ENCODE assay signal across 9 cellular contexts in the genomic region with DNA sequence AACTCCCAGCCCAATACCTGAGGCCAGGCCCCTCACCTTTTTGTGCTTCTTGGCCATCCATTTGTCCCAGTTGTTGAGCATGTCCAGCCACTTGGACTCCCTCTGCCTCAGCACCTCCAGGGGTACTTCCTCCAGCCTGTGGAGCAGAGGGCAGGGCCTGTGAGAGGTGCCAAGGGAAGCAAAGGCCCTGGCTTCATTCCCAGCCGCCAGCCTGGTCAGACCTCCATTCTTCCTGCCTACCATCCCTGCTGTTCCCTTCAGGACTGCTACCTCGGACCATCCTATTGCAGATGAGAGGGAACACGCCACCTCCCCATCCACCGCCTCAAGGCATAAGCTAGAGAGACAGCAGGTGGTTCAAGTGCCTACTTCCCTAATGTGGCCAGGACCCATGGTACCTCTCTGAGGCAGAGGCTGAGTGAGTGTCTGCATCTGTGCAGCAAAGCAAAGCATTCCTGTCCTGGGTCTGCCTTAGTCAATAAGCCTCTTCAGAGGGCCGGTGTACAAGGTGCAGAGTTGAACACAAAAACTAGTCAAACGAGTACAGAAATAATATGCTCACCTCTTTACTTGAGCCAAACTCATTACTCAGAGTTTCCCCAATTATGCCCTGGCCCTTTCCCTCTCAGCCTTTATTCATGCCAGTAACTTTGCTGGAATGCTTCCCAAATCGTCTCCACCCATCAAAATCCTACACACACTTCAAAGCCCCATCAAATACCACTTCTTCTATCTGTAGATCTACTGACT. TPM values are rescaled to one million over a fixed set of nuclear protein-coding genes. Genes with fewer than 3 reads are reported as not detected.
A peak's percentile ranks its signal among the peaks of the same experiment; 100 is the strongest.
DNase-seq lines count a peak whose midpoint lies in the region; ATAC-seq, FAIRE-seq and TF ChIP-seq lines count a peak whose summit lies in the region.
"Had no signal": no experiment of that assay in that cellular context is flagged by ENCODE, and none has a peak within 500 bp of the region (broad histone marks: within the 10 kb centered on the region; RNA-seq: fewer than 3 reads in every experiment).

No MANE protein-coding gene starts in this region.

- H3K4me2 ChIP-seq in HepG2 (ENCODE audit: low read depth, low read length) (no peak overlapping the region), mesenchymal stem cell (ENCODE audit: low read length, poor library complexity, severe bottlenecking) (no peak overlapping the region)

- H2BK12ac ChIP-seq in mesenchymal stem cell (ENCODE audit: low read length in 2 of 2): peak overlapping the region in 1 of 2 experiments; percentile 9

- no peak overlapping the region for H2AK5ac ChIP-seq in mesenchymal stem cell (ENCODE audit: low read length, severe bottlenecking)

- H3K27ac ChIP-seq in right lobe of liver (peak overlapping the region; percentile 23 to 66 (median 44)), HepG2 (ENCODE audit: extremely low read length, insufficient read depth, low read length) (no peak overlapping the region), angular gyrus (ENCODE audit: low read depth, low read length) (peak overlapping the region; percentile 38), mesenchymal stem cell (ENCODE audit: low read length, poor library complexity, severe bottlenecking) (no peak overlapping the region)

- H3K18ac ChIP-seq in mesenchymal stem cell (ENCODE audit: low read depth in 1 of 2, low read length in 2 of 2): no peak overlapping the region

- peak in 1 of 3 donors; percentile 51 for DNase-seq in right lobe of liver
- DNase-seq in HepG2 (ENCODE audit: low spot score): no peak
- DNase-seq in mesenchymal stem cell: no peak
- DNase-seq in kidney glomerular epithelial cell (lab: John Stamatoyannopoulos, UW): no peak
- no peak for DNase-seq in putamen (ENCODE audit: low spot score)
- DNase-seq in stimulated activated CD8-positive, alpha-beta memory T cell treated with anti-CD3 and anti-CD28 coated beads, Interleukin-4, amount 100 ng/mL, for 48 hours: no peak
- no peak for DNase-seq in COLO829 (ENCODE audit: low spot score)

- in situ Hi-C loops in HepG2 (cut with HindIII; ENCODE audit: extremely low pct_ligation_motif_present, low pct_unique_long_range_greater_than_20kb): no loop called here

- no peaks in the 10 kb centered on the region for H3K79me2 ChIP-seq in HepG2 (ENCODE audit: insufficient read depth, low read length)

- no peak for TF ChIP-seq CTCF in right lobe of liver (IDR thresholded peaks at IDR 0.05)
- no peak for TF ChIP-seq CTCF in HepG2 (CRISPR knock-in tag; IDR thresholded peaks at IDR 0.05)

- peaks cover 0 to 49% (median 0%) of the 10 kb centered on the region in 4 donors for H3K4me1 ChIP-seq in right lobe of liver
- peaks cover 5% of the 10 kb centered on the region; the same call in 1 of the 2 replicates for H3K4me1 ChIP-seq in HepG2 (ENCODE audit: insufficient read depth, low read length)
- H3K4me1 ChIP-seq in mesenchymal stem cell (ENCODE audit: control insufficient read depth, insufficient read depth, low read depth, low read length): peaks cover 47% of the 10 kb centered on the region

- CTCF ChIA-PET in HepG2 (lab: Yijun Ruan, JAX; ENCODE audit: low intra/inter-chr PET ratio, low total read pairs): no interaction called here

- H3K9ac ChIP-seq in HepG2 (ENCODE audit: insufficient read depth, low read depth, low read length) (no peak overlapping the region), mesenchymal stem cell (ENCODE audit: low read length) (peak overlapping the region; percentile 58)

- no peak overlapping the region for H3K4ac ChIP-seq in mesenchymal stem cell (ENCODE audit: low read depth in 1 of 2, low read length in 2 of 2)

- no peak overlapping the region for H3K14ac ChIP-seq in mesenchymal stem cell (ENCODE audit: low read length in 2 of 2)

- H3K4me3 ChIP-seq in right lobe of liver: no peak overlapping the region
- no peak overlapping the region for H3K4me3 ChIP-seq in HepG2 (replicated peaks in 1 of 3; ENCODE audit: insufficient read depth in 1 of 3, low read depth in 2 of 3, low read length in 3 of 3)
- H3K4me3 ChIP-seq in mesenchymal stem cell (ENCODE audit: insufficient read depth in 1 of 2, low read depth in 1 of 2, low read length in 2 of 2): peak overlapping the region in 1 of 2 experiments; percentile 17

- no peak overlapping the region for H4K91ac ChIP-seq in mesenchymal stem cell (ENCODE audit: low read length)

- peaks cover 40% of the 10 kb centered on the region for H3K79me1 ChIP-seq in mesenchymal stem cell (replicated peaks; ENCODE audit: low read length, poor library complexity, severe bottlenecking)

- H4K8ac ChIP-seq in mesenchymal stem cell (ENCODE audit: low read length): peak overlapping the region; percentile 20

- no peak overlapping the region for H2BK5ac ChIP-seq in mesenchymal stem cell (ENCODE audit: low read depth, low read length, poor library complexity, severe bottlenecking)

- peaks cover 0 to 29% (median under 1%) of the 10 kb centered on the region in 4 donors for H3K36me3 ChIP-seq in right lobe of liver
- H3K36me3 ChIP-seq in HepG2 (replicated peaks in 1 of 2; ENCODE audit: control insufficient read depth in 1 of 2, insufficient read depth in 2 of 2, low read length in 2 of 2): peaks cover 3 to 9% of the 10 kb centered on the region in 2 experiments; a peak in 3 of 5 replicates
- peaks cover 31 to 44% of the 10 kb centered on the region in 2 experiments for H3K36me3 ChIP-seq in mesenchymal stem cell (ENCODE audit: control insufficient read depth in 1 of 2, insufficient read depth in 2 of 2, low read depth in 1 of 2, low read length in 2 of 2)

- H3K9me3 ChIP-seq in right lobe of liver: no peaks in the 10 kb centered on the region
- H3K9me3 ChIP-seq in HepG2 (ENCODE audit: low read length): no peaks in the 10 kb centered on the region
- H3K9me3 ChIP-seq in mesenchymal stem cell (ENCODE audit: control insufficient read depth, low read length): no peaks in the 10 kb centered on the region

- POLR2A ChIA-PET in HepG2 (lab: Yijun Ruan, JAX): no interaction called here

- no peaks in the 10 kb centered on the region for H4K20me1 ChIP-seq in HepG2 (ENCODE audit: insufficient read depth, low read length)

- H3K27me3 ChIP-seq in right lobe of liver (no peaks in the 10 kb centered on the region), HepG2 (ENCODE audit: control insufficient read depth in 1 of 2, insufficient read depth in 2 of 2, low read length in 2 of 2) (no peaks in the 10 kb centered on the region), mesenchymal stem cell (ENCODE audit: control insufficient read depth in 1 of 2, insufficient read depth in 1 of 2, low read length in 2 of 2) (no peaks in the 10 kb centered on the region)

- TF ChIP-seq POLR2A in right lobe of liver (IDR thresholded peaks at IDR 0.05): no peak
- TF ChIP-seq POLR2A in HepG2 (IDR thresholded peaks at IDR 0.05; ENCODE audit: insufficient read depth in 1 of 2, low read depth in 2 of 2, low read length in 2 of 2): no peak

- no peak overlapping the region for H2BK15ac ChIP-seq in mesenchymal stem cell (ENCODE audit: low read depth, poor library complexity, severe bottlenecking)

- 59% methylated on average over 5 of the region's 7 CpGs for WGBS in right lobe of liver (ENCODE audit: insufficient coverage, low coverage, low lambda C conversion rate, missing lambda C conversion rate)
- WGBS in HepG2 (ENCODE audit: low lambda C conversion rate): 96% methylated on average over 7 of the region's 7 CpGs
- 96% methylated on average over 7 of the region's 7 CpGs for WGBS in mesenchymal stem cell

- ATAC-seq in right lobe of liver (peak in 2 of 4 donors; percentile 2 to 8), HepG2 (no peak)

- no peak for TF ChIP-seq RAD21 in HepG2 (CRISPR knock-in tag; IDR thresholded peaks at IDR 0.05)

- H2AFZ ChIP-seq in HepG2 (ENCODE audit: low read length) (no peak overlapping the region), mesenchymal stem cell (ENCODE audit: low read depth, low read length) (no peak overlapping the region)

- intact Hi-C loops in right lobe of liver (cut with DNase I): no loop called here
- intact Hi-C loops in HepG2 (cut with micrococcal nuclease; ENCODE audit: unreplicated experiment): no loop called here

- no peak for TF ChIP-seq EP300 in HepG2 (IDR thresholded peaks at IDR 0.05; ENCODE audit: low read depth in 2 of 2, low read length in 2 of 2)
- no peak for TF ChIP-seq EP300 in HepG2 (CRISPR knock-in tag; IDR thresholded peaks at IDR 0.05; ENCODE audit: borderline replicate concordance)

- no peak for FAIRE-seq in HepG2 (lab: Jason Lieb, UNC)

- no TSS peak for BruUV-seq in HepG2 (replicated peaks; lab: Mats Ljungman, UMichigan)

- H2BK120ac ChIP-seq in mesenchymal stem cell (ENCODE audit: low read depth, low read length): no peak overlapping the region

- no peak overlapping the region for H3K23ac ChIP-seq in mesenchymal stem cell (ENCODE audit: low read length in 2 of 2)

RNA-seq across cellular contexts. Expression of a gene that starts 15.4 kb away (rescaled TPM):
- total RNA-seq in right lobe of liver: 1 to 10 TPM in 5 of 6 experiments, under 1 TPM in 1; 0.86 to 8.6 (median 4.0) TPM
- total RNA-seq in HepG2 (2016; rRNA removed; fragmentation: Illumina TruSeq; extraction: Trizol): 1.1 and 2.6 TPM in 2 replicates
- 0.81 and 0.88 TPM in 2 replicates for total RNA-seq in HepG2 (2016; cell fraction: cytosol; rRNA removed; fragmentation: Illumina TruSeq; extraction: Trizol; ENCODE audit: low read depth)
- 0.70 and 1.2 TPM in 2 replicates for total RNA-seq in HepG2 (2016; cell fraction: insoluble cytoplasmic fraction; rRNA removed; fragmentation: Illumina TruSeq; extraction: Trizol)
- 2.4 and 2.9 TPM in 2 replicates for total RNA-seq in HepG2 (2016; cell fraction: membrane; rRNA removed; fragmentation: Illumina TruSeq; extraction: Trizol)
- total RNA-seq in HepG2 (2016; cell fraction: nucleus; rRNA removed; fragmentation: Illumina TruSeq; extraction: Trizol): 1.6 and 2.3 TPM in 2 replicates
- polyA plus RNA-seq in HepG2 (2011; rRNA removed): 4.4 and 6.2 TPM in 2 replicates
- polyA plus RNA-seq in HepG2 (2011; cell fraction: cytosol; rRNA removed): 2.6 and 3.9 TPM in 2 replicates
- polyA plus RNA-seq in HepG2 (2011; cell fraction: nucleus; rRNA removed): 14.3 and 18.8 TPM in 2 replicates
- polyA plus RNA-seq in HepG2 (2012): 2.3 and 2.7 TPM in 2 replicates
- polyA plus RNA-seq in HepG2 (2016; cell fraction: cytosol; fragmentation: Illumina TruSeq; extraction: Trizol; ENCODE audit: low read depth): 0.41 and 0.72 TPM in 2 replicates
- 0.73 and 1.3 TPM in 2 replicates for polyA plus RNA-seq in HepG2 (2016; cell fraction: insoluble cytoplasmic fraction; fragmentation: Illumina TruSeq; extraction: Trizol; ENCODE audit: low read depth)
- polyA plus RNA-seq in HepG2 (2016; cell fraction: membrane; fragmentation: Illumina TruSeq; extraction: Trizol; ENCODE audit: low read depth): 0.99 and 1.3 TPM in 2 replicates
- polyA plus RNA-seq in HepG2 (2016; cell fraction: nucleus; fragmentation: Illumina TruSeq; extraction: Trizol; ENCODE audit: insufficient read depth, low read depth): 2.4 TPM in 1 of 2 replicates, not detected in the other
- polyA minus RNA-seq in HepG2 (2011; rRNA and poly(A)+ RNA removed; ENCODE audit: low replicate concordance): 1.4 and 5.7 TPM in 2 replicates
- polyA minus RNA-seq in HepG2 (2011; cell fraction: cytosol; rRNA and poly(A)+ RNA removed): 0.97 and 1.6 TPM in 2 replicates
- 2.3 and 2.9 TPM in 2 replicates for polyA minus RNA-seq in HepG2 (2011; cell fraction: nucleus; rRNA and poly(A)+ RNA removed)
- 9.7 TPM for polyA plus RNA-seq in mesenchymal stem cell (2013, experiment 1 of 2)
- 8.7 TPM for polyA plus RNA-seq in mesenchymal stem cell (2013, experiment 2 of 2)

RNA-seq across cellular contexts. Expression of a gene that starts 22.1 kb away (rescaled TPM):
- total RNA-seq in right lobe of liver (10 to 100 TPM in 3 of 6 experiments, 1 to 10 TPM in 3; 6.6 to 12.6 (median 10.0) TPM), HepG2 (2016; rRNA removed; fragmentation: Illumina TruSeq; extraction: Trizol) (3.6 and 4.2 TPM in 2 replicates)
- 1.3 and 1.7 TPM in 2 replicates for total RNA-seq in HepG2 (2016; cell fraction: cytosol; rRNA removed; fragmentation: Illumina TruSeq; extraction: Trizol; ENCODE audit: low read depth)
- 2.7 and 5.3 TPM in 2 replicates for total RNA-seq in HepG2 (2016; cell fraction: insoluble cytoplasmic fraction; rRNA removed; fragmentation: Illumina TruSeq; extraction: Trizol)
- 2.2 and 2.6 TPM in 2 replicates for total RNA-seq in HepG2 (2016; cell fraction: membrane; rRNA removed; fragmentation: Illumina TruSeq; extraction: Trizol)
- total RNA-seq in HepG2 (2016; cell fraction: nucleus; rRNA removed; fragmentation: Illumina TruSeq; extraction: Trizol): 3.0 and 3.7 TPM in 2 replicates
- polyA plus RNA-seq in HepG2 (2011; rRNA removed): 4.9 and 6.0 TPM in 2 replicates
- polyA plus RNA-seq in HepG2 (2011; cell fraction: cytosol; rRNA removed): 3.5 and 5.6 TPM in 2 replicates
- 13.6 and 14.3 TPM in 2 replicates for polyA plus RNA-seq in HepG2 (2011; cell fraction: nucleus; rRNA removed)
- 3.8 and 4.0 TPM in 2 replicates for polyA plus RNA-seq in HepG2 (2012)
- 0.68 and 0.98 TPM in 2 replicates for polyA plus RNA-seq in HepG2 (2016; cell fraction: cytosol; fragmentation: Illumina TruSeq; extraction: Trizol; ENCODE audit: low read depth)
- polyA plus RNA-seq in HepG2 (2016; cell fraction: insoluble cytoplasmic fraction; fragmentation: Illumina TruSeq; extraction: Trizol; ENCODE audit: low read depth): 3.0 and 4.4 TPM in 2 replicates
- 0.73 and 1.0 TPM in 2 replicates for polyA plus RNA-seq in HepG2 (2016; cell fraction: membrane; fragmentation: Illumina TruSeq; extraction: Trizol; ENCODE audit: low read depth)
- polyA plus RNA-seq in HepG2 (2016; cell fraction: nucleus; fragmentation: Illumina TruSeq; extraction: Trizol; ENCODE audit: insufficient read depth, low read depth): 6.5 and 9.4 TPM in 2 replicates
- polyA minus RNA-seq in HepG2 (2011; rRNA and poly(A)+ RNA removed; ENCODE audit: low replicate concordance): 3.0 and 10.8 TPM in 2 replicates
- 4.6 and 5.8 TPM in 2 replicates for polyA minus RNA-seq in HepG2 (2011; cell fraction: cytosol; rRNA and poly(A)+ RNA removed)
- 7.8 and 10.4 TPM in 2 replicates for polyA minus RNA-seq in HepG2 (2011; cell fraction: nucleus; rRNA and poly(A)+ RNA removed)
- polyA plus RNA-seq in mesenchymal stem cell (2013, experiment 1 of 2): 15.7 TPM
- polyA plus RNA-seq in mesenchymal stem cell (2013, experiment 2 of 2): 14.0 TPM

RNA-seq across cellular contexts. Expression of a gene that starts 38.0 kb away (rescaled TPM):
- under 1 TPM in 4 of 6 experiments, not detected in 2; 0.10 to 0.75 (median 0.19) TPM for total RNA-seq in right lobe of liver
- total RNA-seq in HepG2 (2016; rRNA removed; fragmentation: Illumina TruSeq; extraction: Trizol): not detected in 2 replicates
- not detected in 2 replicates for total RNA-seq in HepG2 (2016; cell fraction: cytosol; rRNA removed; fragmentation: Illumina TruSeq; extraction: Trizol; ENCODE audit: low read depth)
- total RNA-seq in HepG2 (2016; cell fraction: insoluble cytoplasmic fraction; rRNA removed; fragmentation: Illumina TruSeq; extraction: Trizol): not detected in 2 replicates
- total RNA-seq in HepG2 (2016; cell fraction: membrane; rRNA removed; fragmentation: Illumina TruSeq; extraction: Trizol): not detected in 2 replicates
- not detected in 2 replicates for total RNA-seq in HepG2 (2016; cell fraction: nucleus; rRNA removed; fragmentation: Illumina TruSeq; extraction: Trizol)
- 0.07 TPM in 1 of 2 replicates, not detected in the other for polyA plus RNA-seq in HepG2 (2011; rRNA removed)
- 0.05 TPM in 1 of 2 replicates, not detected in the other for polyA plus RNA-seq in HepG2 (2011; cell fraction: cytosol; rRNA removed)
- not detected in 2 replicates for polyA plus RNA-seq in HepG2 (2011; cell fraction: nucleus; rRNA removed)
- 0.07 TPM in 1 of 2 replicates, not detected in the other for polyA plus RNA-seq in HepG2 (2012)
- not detected in 2 replicates for polyA plus RNA-seq in HepG2 (2016; cell fraction: cytosol; fragmentation: Illumina TruSeq; extraction: Trizol; ENCODE audit: low read depth)
- not detected in 2 replicates for polyA plus RNA-seq in HepG2 (2016; cell fraction: insoluble cytoplasmic fraction; fragmentation: Illumina TruSeq; extraction: Trizol; ENCODE audit: low read depth)
- not detected in 2 replicates for polyA plus RNA-seq in HepG2 (2016; cell fraction: membrane; fragmentation: Illumina TruSeq; extraction: Trizol; ENCODE audit: low read depth)
- polyA plus RNA-seq in HepG2 (2016; cell fraction: nucleus; fragmentation: Illumina TruSeq; extraction: Trizol; ENCODE audit: insufficient read depth, low read depth): not detected in 2 replicates
- polyA minus RNA-seq in HepG2 (2011; rRNA and poly(A)+ RNA removed; ENCODE audit: low replicate concordance): not detected in 2 replicates
- not detected in 2 replicates for polyA minus RNA-seq in HepG2 (2011; cell fraction: cytosol; rRNA and poly(A)+ RNA removed)
- polyA minus RNA-seq in HepG2 (2011; cell fraction: nucleus; rRNA and poly(A)+ RNA removed): not detected in 2 replicates
- polyA plus RNA-seq in mesenchymal stem cell (2013, experiment 1 of 2): not detected
- not detected for polyA plus RNA-seq in mesenchymal stem cell (2013, experiment 2 of 2)
- total RNA-seq: M059J had no signal

RNA-seq across cellular contexts. Expression of a gene that starts 52.0 kb away (rescaled TPM):
- total RNA-seq in right lobe of liver (10 to 100 TPM; 42.6 to 72.8 (median 66.5) TPM), HepG2 (2016; rRNA removed; fragmentation: Illumina TruSeq; extraction: Trizol) (22.0 and 31.8 TPM in 2 replicates)
- total RNA-seq in HepG2 (2016; cell fraction: cytosol; rRNA removed; fragmentation: Illumina TruSeq; extraction: Trizol; ENCODE audit: low read depth): 9.8 and 11.6 TPM in 2 replicates
- 20.9 and 27.0 TPM in 2 replicates for total RNA-seq in HepG2 (2016; cell fraction: insoluble cytoplasmic fraction; rRNA removed; fragmentation: Illumina TruSeq; extraction: Trizol)
- 13.8 and 16.2 TPM in 2 replicates for total RNA-seq in HepG2 (2016; cell fraction: membrane; rRNA removed; fragmentation: Illumina TruSeq; extraction: Trizol)
- total RNA-seq in HepG2 (2016; cell fraction: nucleus; rRNA removed; fragmentation: Illumina TruSeq; extraction: Trizol): 23.6 and 29.5 TPM in 2 replicates
- 10.0 and 16.2 TPM in 2 replicates for polyA plus RNA-seq in HepG2 (2011; rRNA removed)
- polyA plus RNA-seq in HepG2 (2011; cell fraction: cytosol; rRNA removed): 5.3 and 6.6 TPM in 2 replicates
- 42.5 and 51.9 TPM in 2 replicates for polyA plus RNA-seq in HepG2 (2011; cell fraction: nucleus; rRNA removed)
- 38.4 and 47.2 TPM in 2 replicates for polyA plus RNA-seq in HepG2 (2012)
- polyA plus RNA-seq in HepG2 (2016; cell fraction: cytosol; fragmentation: Illumina TruSeq; extraction: Trizol; ENCODE audit: low read depth): 5.6 and 6.5 TPM in 2 replicates
- 22.2 and 52.1 TPM in 2 replicates for polyA plus RNA-seq in HepG2 (2016; cell fraction: insoluble cytoplasmic fraction; fragmentation: Illumina TruSeq; extraction: Trizol; ENCODE audit: low read depth)
- polyA plus RNA-seq in HepG2 (2016; cell fraction: membrane; fragmentation: Illumina TruSeq; extraction: Trizol; ENCODE audit: low read depth): 8.5 and 15.3 TPM in 2 replicates
- 40.6 and 47.6 TPM in 2 replicates for polyA plus RNA-seq in HepG2 (2016; cell fraction: nucleus; fragmentation: Illumina TruSeq; extraction: Trizol; ENCODE audit: insufficient read depth, low read depth)
- 43.5 and 95.1 TPM in 2 replicates for polyA minus RNA-seq in HepG2 (2011; rRNA and poly(A)+ RNA removed; ENCODE audit: low replicate concordance)
- polyA minus RNA-seq in HepG2 (2011; cell fraction: cytosol; rRNA and poly(A)+ RNA removed): 61.1 and 71.4 TPM in 2 replicates
- polyA minus RNA-seq in HepG2 (2011; cell fraction: nucleus; rRNA and poly(A)+ RNA removed): 49.2 and 53.6 TPM in 2 replicates
- polyA plus RNA-seq in mesenchymal stem cell (2013, experiment 1 of 2): 106 TPM
- polyA plus RNA-seq in mesenchymal stem cell (2013, experiment 2 of 2): 105 TPM

RNA-seq across cellular contexts. Expression of a gene that starts 52.1 kb away (rescaled TPM):
- total RNA-seq in right lobe of liver (1 to 10 TPM in 3 of 6 experiments, under 1 TPM in 3; 0.54 to 2.9 (median 0.86) TPM), HepG2 (2016; rRNA removed; fragmentation: Illumina TruSeq; extraction: Trizol) (0.98 and 1.6 TPM in 2 replicates)
- total RNA-seq in HepG2 (2016; cell fraction: cytosol; rRNA removed; fragmentation: Illumina TruSeq; extraction: Trizol; ENCODE audit: low read depth): 2.1 and 2.2 TPM in 2 replicates
- 0.79 and 1.9 TPM in 2 replicates for total RNA-seq in HepG2 (2016; cell fraction: insoluble cytoplasmic fraction; rRNA removed; fragmentation: Illumina TruSeq; extraction: Trizol)
- total RNA-seq in HepG2 (2016; cell fraction: membrane; rRNA removed; fragmentation: Illumina TruSeq; extraction: Trizol): 1.9 and 3.1 TPM in 2 replicates
- total RNA-seq in HepG2 (2016; cell fraction: nucleus; rRNA removed; fragmentation: Illumina TruSeq; extraction: Trizol): 1.4 and 1.6 TPM in 2 replicates
- polyA plus RNA-seq in HepG2 (2011; rRNA removed): 1.4 and 2.3 TPM in 2 replicates
- 1.1 and 1.8 TPM in 2 replicates for polyA plus RNA-seq in HepG2 (2011; cell fraction: cytosol; rRNA removed)
- 5.8 and 7.1 TPM in 2 replicates for polyA plus RNA-seq in HepG2 (2011; cell fraction: nucleus; rRNA removed)
- 0.64 and 1.3 TPM in 2 replicates for polyA plus RNA-seq in HepG2 (2012)
- polyA plus RNA-seq in HepG2 (2016; cell fraction: cytosol; fragmentation: Illumina TruSeq; extraction: Trizol; ENCODE audit: low read depth): 3.4 and 4.1 TPM in 2 replicates
- polyA plus RNA-seq in HepG2 (2016; cell fraction: insoluble cytoplasmic fraction; fragmentation: Illumina TruSeq; extraction: Trizol; ENCODE audit: low read depth): 1.2 and 1.5 TPM in 2 replicates
- 2.2 and 3.2 TPM in 2 replicates for polyA plus RNA-seq in HepG2 (2016; cell fraction: membrane; fragmentation: Illumina TruSeq; extraction: Trizol; ENCODE audit: low read depth)
- polyA plus RNA-seq in HepG2 (2016; cell fraction: nucleus; fragmentation: Illumina TruSeq; extraction: Trizol; ENCODE audit: insufficient read depth, low read depth): 3.1 and 3.2 TPM in 2 replicates
- 2.6 and 4.7 TPM in 2 replicates for polyA minus RNA-seq in HepG2 (2011; rRNA and poly(A)+ RNA removed; ENCODE audit: low replicate concordance)
- polyA minus RNA-seq in HepG2 (2011; cell fraction: cytosol; rRNA and poly(A)+ RNA removed): 0.79 and 1.4 TPM in 2 replicates
- polyA minus RNA-seq in HepG2 (2011; cell fraction: nucleus; rRNA and poly(A)+ RNA removed): 1.9 and 3.0 TPM in 2 replicates
- 1.7 TPM for polyA plus RNA-seq in mesenchymal stem cell (2013, experiment 1 of 2)
- polyA plus RNA-seq in mesenchymal stem cell (2013, experiment 2 of 2): 1.8 TPM

Comparison
In these comparisons a context has a peak if more than half of its experiments do, and no peak if none do; other contexts are left out.
1. H3K27ac ChIP-seq: peak in right lobe of liver (3 of 3) and angular gyrus (single experiment); none in HepG2 (single experiment) and mesenchymal stem cell (single experiment).